Comparison of ENCODE assay signal across 11 cellular contexts in genomic region chr17:70297397-70297796, GRCh38.
"Had no signal": no experiment of that assay in that cellular context is flagged by ENCODE, and none has a peak within 500 bp of the region (broad histone marks: within the 10 kb centered on the region; RNA-seq: fewer than 3 reads in every experiment).

No MANE protein-coding gene starts in this region.

- H3K4me2 ChIP-seq: GM23338 had no signal

- FAIRE-seq: H1, H54 had no signal

- H3K4me1 ChIP-seq: HAP-1 had no signal

- H3K27ac ChIP-seq: GM23248 had no signal

- H2AFZ ChIP-seq: GM23248, GM23338 had no signal

- H3K4me3 Mint-ChIP-seq: GM23338, H9, HFFc6 had no signal

- H3K9ac ChIP-seq: GM23248 had no signal

- H3K4me3 ChIP-seq: GM23248, GM23338, HAP-1 had no signal

- H3K36me3 ChIP-seq: HAP-1 had no signal

- DNase-seq: GM23248, GOT3, H7, H9, HCEC 1CT, HFFc6 had no signal

- ATAC-seq: GM23338, HCT116 had no signal

- H3K27ac Mint-ChIP-seq: GM23338, H9, HFFc6 had no signal
